Comparison of ENCODE assay signal across 16 cellular contexts in genomic region chr6:44956426-44956825, GRCh38.
"Had no signal": no experiment of that assay in that cellular context is flagged by ENCODE, and none has a peak within 500 bp of the region (broad histone marks: within the 10 kb centered on the region; RNA-seq: fewer than 3 reads in every experiment).

No MANE protein-coding gene starts in this region.

- H3K36me3 ChIP-seq: cardiac muscle cell, colonic mucosa had no signal

- H3K9me3 ChIP-seq: colonic mucosa, esophagus squamous epithelium, gastroesophageal sphincter had no signal

- H3K27me3 ChIP-seq: cardiac muscle cell, colonic mucosa, esophagus squamous epithelium, gastroesophageal sphincter had no signal

- H3K27ac ChIP-seq: cardiac muscle cell, colonic mucosa, esophagus squamous epithelium, gastroesophageal sphincter, left ventricle myocardium inferior had no signal

- DNase-seq: activated CD4-positive, alpha-beta T cell treated with anti-CD3 and anti-CD28 coated beads, Interleukin-2, amount 50 U/mL, for 4 hours; activated CD4-positive, CD25-positive, alpha-beta regulatory T cell treated with anti-CD3 and anti-CD28 coated beads, Interleukin-2, amount 50 U/mL, for 72 hours; activated effector memory CD4-positive, alpha-beta T cell treated with anti-CD3 and anti-CD28 coated beads, Interleukin-2, amount 50 U/mL, for 16 hours; activated naive CD8-positive, alpha-beta T cell treated with anti-CD3 and anti-CD28 coated beads for 36 hours; activated T-cell treated with anti-CD3 and anti-CD28 coated beads, Interleukin-2, amount 50 U/mL, for 24 hours; anterior cingulate cortex; colonic mucosa; esophagus squamous epithelium; kidney; left ventricle myocardium inferior; stimulated activated CD4-positive, alpha-beta T cell treated with anti-CD3 and anti-CD28 coated beads, Interleukin-12 subunit alpha, Interleukin-12 subunit beta, amount 100 ng/mL, for 4 hours; stimulated activated naive CD4-positive, alpha-beta T cell; T-helper 9 cell had no signal

- H3K4me1 ChIP-seq: colonic mucosa, esophagus squamous epithelium, gastroesophageal sphincter, left ventricle myocardium inferior had no signal

- H3K4me3 ChIP-seq: cardiac muscle cell, colonic mucosa, esophagus squamous epithelium, gastroesophageal sphincter, left ventricle myocardium inferior had no signal

- ATAC-seq: gastroesophageal sphincter, sciatic nerve had no signal
